In the genomic region with DNA sequence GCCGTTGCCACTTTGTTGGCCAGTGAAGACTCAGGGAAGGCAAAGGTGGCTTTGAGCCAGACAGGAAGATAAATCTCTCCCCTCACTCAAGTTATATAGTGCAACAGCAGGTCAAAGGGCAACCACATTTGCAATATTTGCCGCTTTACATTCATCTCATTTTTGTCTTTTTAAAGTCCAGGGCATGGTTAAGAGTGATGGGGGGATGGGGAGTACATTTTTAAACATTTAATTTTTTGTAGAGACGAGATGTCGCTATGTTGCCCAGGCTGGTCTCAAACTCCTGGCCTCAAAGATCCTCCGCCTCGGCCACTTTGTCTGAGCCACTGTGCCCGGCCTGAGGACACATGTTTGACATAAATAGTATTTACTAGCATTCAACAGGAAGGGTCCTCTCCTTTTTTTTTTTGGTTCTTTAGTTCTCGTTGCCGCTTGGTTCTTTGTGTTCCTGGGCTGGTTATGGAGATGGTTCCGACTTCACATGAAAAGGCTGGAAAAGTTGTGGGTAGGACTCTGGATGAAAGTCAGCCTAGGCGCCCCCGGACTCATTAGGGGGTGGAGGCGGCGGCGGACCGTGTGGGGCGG, we compare ENCODE assay signal across 8 cellular contexts.
DNase-seq lines count a peak whose midpoint lies in the region; ATAC-seq, FAIRE-seq and TF ChIP-seq lines count a peak whose summit lies in the region.

No MANE protein-coding gene starts in this region.

- ATAC-seq in heart left ventricle, result no peak
- ATAC-seq in GM21619 (IDR thresholded peaks at IDR 0.05; ENCODE audit: unreplicated experiment), result no peak
- ATAC-seq in HG03139 (IDR thresholded peaks at IDR 0.05; ENCODE audit: unreplicated experiment), result no peak

- H3K36me3 ChIP-seq in heart left ventricle (no peaks in the 10 kb centered on the region), breast epithelium (no peaks in the 10 kb centered on the region)

- H3K27me3 ChIP-seq in heart left ventricle (peaks cover 0 to 19% (median 6%) of the 10 kb centered on the region in 9 donors), breast epithelium (no peaks in the 10 kb centered on the region), mononuclear cell (ENCODE audit: insufficient read depth, low read length) (no peaks in the 10 kb centered on the region)

- peak in 1 of 5 donors; percentile 29 for DNase-seq in heart left ventricle
- DNase-seq in cardiac septum (ENCODE audit: low spot score), result no peak
- DNase-seq in breast epithelium (ENCODE audit: low spot score in 2 of 2), result no peak
- DNase-seq in urothelium cell line (ENCODE audit: low spot score), result no peak
- no peak for DNase-seq in midbrain (lab: John Stamatoyannopoulos, UW)

- intact Hi-C loops in heart left ventricle (cut with DNase I), result no loop called here
- intact Hi-C loops in cardiac septum (cut with DNase I), result loop anchor here (5.0 kb wide), 1 partner anchor 35 kb away; no protein-coding TSS in a partner anchor
- intact Hi-C loops in breast epithelium (cut with DNase I; ENCODE audit: low total_unique reads), result loop anchor here (10.0 kb wide), 1 partner anchor 462 kb away; no protein-coding TSS in a partner anchor

- H3K4me1 ChIP-seq in heart left ventricle (peaks cover 0 to 46% (median 14%) of the 10 kb centered on the region in 12 donors), breast epithelium (no peaks in the 10 kb centered on the region), mononuclear cell (ENCODE audit: insufficient read depth, low read length) (peaks cover 50% of the 10 kb centered on the region)

- no peak for TF ChIP-seq CTCF in heart left ventricle (IDR thresholded peaks at IDR 0.05)
- no peak for TF ChIP-seq CTCF in breast epithelium (IDR thresholded peaks at IDR 0.05)

- peak overlapping the region in 8 of 12 donors; percentile 8 to 76 (median 62) for H3K27ac ChIP-seq in heart left ventricle
- H3K27ac ChIP-seq in breast epithelium, result peak overlapping the region; percentile 74 to 76

- TF ChIP-seq POLR2A in heart left ventricle (IDR thresholded peaks at IDR 0.05) (no peak), breast epithelium (IDR thresholded peaks at IDR 0.05) (no peak)

- H3K4me3 ChIP-seq in heart left ventricle (peak overlapping the region; percentile 19 to 76 (median 57)), breast epithelium (peak overlapping the region; percentile 38 to 83 (median 69)), mononuclear cell (ENCODE audit: low read length) (peak overlapping the region; percentile 72)

- peak; percentile 23 for FAIRE-seq in urothelium cell line (lab: Jason Lieb, UNC)

- H3K9me3 ChIP-seq in heart left ventricle (no peaks in the 10 kb centered on the region), breast epithelium (no peaks in the 10 kb centered on the region), mononuclear cell (ENCODE audit: low read depth, low read length) (no peaks in the 10 kb centered on the region)

- 22 to 29% (median 23%) methylated on average over 14 to 17 of the region's 17 CpGs for WGBS in heart left ventricle, 4 donors

Comparison
In these comparisons a context has a peak if more than half of its experiments do, and no peak if none do; other contexts are left out.
1. intact Hi-C loops: an anchor here in cardiac septum (5.0 kb wide) and breast epithelium (10.0 kb wide); none called in heart left ventricle.